ENCODE assay signal across 13 cellular contexts in the genomic region with DNA sequence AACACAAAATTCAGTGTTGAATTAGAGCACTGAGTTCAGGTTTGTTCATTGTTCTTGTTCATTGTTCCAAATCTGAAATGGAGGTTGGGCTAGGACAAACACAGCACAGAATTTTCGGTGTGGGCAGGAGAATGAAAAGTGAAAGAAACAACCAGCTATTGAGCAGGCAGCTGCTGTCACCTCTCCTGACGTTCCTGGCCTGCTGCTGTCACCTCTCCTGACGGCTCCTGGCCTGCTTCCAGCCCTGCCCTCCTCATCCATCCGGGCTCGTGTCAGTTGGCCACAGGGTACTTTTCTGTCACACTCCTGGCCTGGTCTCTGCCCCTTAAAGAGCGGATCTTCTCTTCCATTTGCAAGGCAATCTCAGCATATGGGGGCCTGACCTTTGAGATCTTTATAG. TPM values are rescaled to one million over a fixed set of nuclear protein-coding genes. Genes with fewer than 3 reads are reported as not detected.
A peak's percentile ranks its signal among the peaks of the same experiment; 100 is the strongest.
DNase-seq lines count a peak whose midpoint lies in the region; ATAC-seq and TF ChIP-seq lines count a peak whose summit lies in the region.
"Had no signal": no experiment of that assay in that cellular context is flagged by ENCODE, and none has a peak within 500 bp of the region (broad histone marks: within the 10 kb centered on the region; RNA-seq: fewer than 3 reads in every experiment).

No MANE protein-coding gene starts in this region.

- no peak overlapping the region for H2AFZ ChIP-seq in neural progenitor cell (replicated peaks)

- H3K9me3 ChIP-seq in SJCRH30 (replicated peaks) (no peaks in the 10 kb centered on the region), neural progenitor cell (ENCODE audit: low read depth) (no peaks in the 10 kb centered on the region)
- H3K9me3 ChIP-seq: testis had no signal

- H3K4me2 ChIP-seq in neural progenitor cell, result no peak overlapping the region

- ATAC-seq in HG02623 (IDR thresholded peaks at IDR 0.05; ENCODE audit: unreplicated experiment), result peak; percentile 45

- no peak overlapping the region for H3K9ac ChIP-seq in neural progenitor cell

- H3K9me3 Mint-ChIP-seq in T-helper 1 cell treated with Interleukin-12 subunit alpha and Interleukin-12 subunit beta and Interleukin-4 antibody, amounts not matched to agents 30 μg/mL and 1 μg/mL, for 36 hours, result no peaks in the 10 kb centered on the region
- peaks cover 1% of the 10 kb centered on the region for H3K9me3 Mint-ChIP-seq in neural progenitor cell

- peak overlapping the region; percentile 33 for H3K4me3 Mint-ChIP-seq in T-helper 1 cell treated with Interleukin-12 subunit alpha and Interleukin-12 subunit beta and Interleukin-4 antibody, amounts not matched to agents 30 μg/mL and 1 μg/mL, for 36 hours
- H3K4me3 Mint-ChIP-seq in neural progenitor cell, result no peak overlapping the region

- H3K27me3 ChIP-seq in SJCRH30 (no peaks in the 10 kb centered on the region), neural progenitor cell (no peaks in the 10 kb centered on the region)
- H3K27me3 ChIP-seq: testis had no signal

- peaks cover 18% of the 10 kb centered on the region for H3K4me1 Mint-ChIP-seq in T-helper 1 cell treated with Interleukin-12 subunit alpha and Interleukin-12 subunit beta and Interleukin-4 antibody, amounts not matched to agents 30 μg/mL and 1 μg/mL, for 36 hours (ENCODE audit: low read depth)
- H3K4me1 Mint-ChIP-seq in neural progenitor cell, result peaks cover 21% of the 10 kb centered on the region

- H3F3A ChIP-seq in neural progenitor cell (ENCODE audit: low read depth), result no peaks in the 10 kb centered on the region

- H3K79me2 ChIP-seq in neural progenitor cell (ENCODE audit: low read depth), result no peaks in the 10 kb centered on the region

- H4K20me1 ChIP-seq in neural progenitor cell (ENCODE audit: low read depth), result no peaks in the 10 kb centered on the region

- peak overlapping the region; percentile 78 for H3K27ac Mint-ChIP-seq in T-helper 1 cell treated with Interleukin-12 subunit alpha and Interleukin-12 subunit beta and Interleukin-4 antibody, amounts not matched to agents 30 μg/mL and 1 μg/mL, for 36 hours
- H3K27ac Mint-ChIP-seq in neural progenitor cell, result peak overlapping the region; percentile 35

- H3K36me3 ChIP-seq in SJCRH30, result no peaks in the 10 kb centered on the region
- no peaks in the 10 kb centered on the region for H3K36me3 ChIP-seq in neural progenitor cell

- DNase-seq in T-helper 1 cell (no peak), SJCRH30 (peak; percentile 75 to 82), neural progenitor cell (ENCODE audit: low spot score) (no peak), T-helper 9 cell (no peak)
- DNase-seq in activated CD4-positive, CD25-positive, alpha-beta regulatory T cell treated with anti-CD3 and anti-CD28 coated beads, Interleukin-2, amount 50 U/mL, for 72 hours, result no peak
- DNase-seq in stimulated activated naive CD4-positive, alpha-beta T cell treated with Interleukin-2 at 50 U/mL for 16 hours (lab: John Stamatoyannopoulos, UW), result no peak
- DNase-seq: activated CD8-positive, alpha-beta memory T cell treated with anti-CD3 and anti-CD28 coated beads, Interleukin-2, amount 50 U/mL, for 48 hours; kidney; stimulated activated CD4-positive, alpha-beta T cell treated with anti-CD3 and anti-CD28 coated beads, Interleukin-2, amount 100 ng/mL, for 24 hours; testis had no signal

- peaks cover 66% of the 10 kb centered on the region for H3K4me1 ChIP-seq in SJCRH30
- H3K4me1 ChIP-seq in neural progenitor cell, result no peaks in the 10 kb centered on the region
- H3K4me1 ChIP-seq: testis had no signal

- TF ChIP-seq CTCF in neural progenitor cell (IDR thresholded peaks at IDR 0.05), result no peak

- H3K27me3 Mint-ChIP-seq in T-helper 1 cell treated with Interleukin-12 subunit alpha and Interleukin-12 subunit beta and Interleukin-4 antibody, amounts not matched to agents 30 μg/mL and 1 μg/mL, for 36 hours (ENCODE audit: low read depth), result peaks cover 3% of the 10 kb centered on the region
- peaks cover 8% of the 10 kb centered on the region for H3K27me3 Mint-ChIP-seq in neural progenitor cell (ENCODE audit: insufficient read depth, low read depth)

- no peak overlapping the region for H3K4me3 ChIP-seq in SJCRH30
- H3K4me3 ChIP-seq in neural progenitor cell, result no peak overlapping the region
- H3K4me3 ChIP-seq: testis had no signal

- H3K27ac ChIP-seq in SJCRH30 (peak overlapping the region; percentile 56), neural progenitor cell (no peak overlapping the region)
- H3K27ac ChIP-seq: testis had no signal

- H3K36me3 Mint-ChIP-seq in T-helper 1 cell treated with Interleukin-12 subunit alpha and Interleukin-12 subunit beta and Interleukin-4 antibody, amounts not matched to agents 30 μg/mL and 1 μg/mL, for 36 hours (ENCODE audit: low read depth), result no peaks in the 10 kb centered on the region
- no peaks in the 10 kb centered on the region for H3K36me3 Mint-ChIP-seq in neural progenitor cell

RNA-seq across cellular contexts. Expression of gene CKMT2, which starts 45.2 kb away (rescaled TPM):
- total RNA-seq in SJCRH30 (2014; rRNA removed; shearing (Covaris generic)), result not detected in 2 replicates
- not detected in 2 replicates for total RNA-seq in neural progenitor cell (ENCODE audit: low replicate concordance)
- total RNA-seq: chondrocyte had no signal

Comparison
In these comparisons a context has a peak if more than half of its experiments do, and no peak if none do; other contexts are left out.
1. DNase-seq: peak in SJCRH30 (2 of 2); none in T-helper 1 cell (0 of 5), neural progenitor cell (single experiment), activated CD4-positive, CD25-positive, alpha-beta regulatory T cell treated with anti-CD3 and anti-CD28 coated beads, Interleukin-2, amount 50 U/mL, for 72 hours (single experiment), T-helper 9 cell (single experiment) and stimulated activated naive CD4-positive, alpha-beta T cell treated with Interleukin-2 at 50 U/mL for 16 hours (single experiment).